In the genomic region with DNA sequence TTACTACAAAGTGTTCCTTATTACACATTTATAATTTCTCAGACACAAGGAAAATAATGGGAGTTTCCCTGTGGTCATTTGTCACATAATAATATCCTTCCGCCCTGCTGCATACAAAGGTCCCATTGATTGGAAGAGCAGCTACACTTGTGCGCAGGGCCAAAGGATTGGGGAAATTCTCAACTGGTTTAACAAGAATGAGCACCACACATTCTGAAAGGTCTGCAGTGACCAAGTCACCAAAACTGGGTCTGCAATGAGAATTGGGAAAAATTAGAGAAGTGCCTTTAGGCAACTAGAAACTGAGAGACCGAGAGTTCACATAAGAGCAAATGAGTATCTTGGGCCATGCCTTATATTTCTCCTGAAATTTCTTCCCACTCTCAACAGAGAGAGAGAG, we compare ENCODE assay signal across 29 cellular contexts.
DNase-seq lines count a peak whose midpoint lies in the region; ATAC-seq and TF ChIP-seq lines count a peak whose summit lies in the region.
"Had no signal": no experiment of that assay in that cellular context is flagged by ENCODE, and none has a peak within 500 bp of the region (broad histone marks: within the 10 kb centered on the region; RNA-seq: fewer than 3 reads in every experiment).

No MANE protein-coding gene starts in this region.

- CTCF ChIA-PET in MCF 10A (lab: Yijun Ruan, JAX): interaction anchor here (1.0 kb wide), 1 partner anchor 95 kb away, joined by 4 read pairs; no protein-coding TSS in a partner anchor

- TF ChIP-seq CTCF in breast epithelium (IDR thresholded peaks at IDR 0.05) (no peak), MCF 10A (IDR thresholded peaks at IDR 0.05; ENCODE audit: unreplicated experiment) (no peak), body of pancreas (IDR thresholded peaks at IDR 0.05) (no peak), suprapubic skin (IDR thresholded peaks at IDR 0.05) (no peak)

- no peaks in the 10 kb centered on the region for H3K9me3 Mint-ChIP-seq in MCF 10A (ENCODE audit: unreplicated experiment)
- H3K9me3 Mint-ChIP-seq: CD8-positive, alpha-beta T cell; GM23338; H9 had no signal

- no peaks in the 10 kb centered on the region for H3K27me3 Mint-ChIP-seq in MCF 10A (ENCODE audit: insufficient read depth, unreplicated experiment)
- H3K27me3 Mint-ChIP-seq: B cell, IgD-negative memory B cell had no signal

- H3K27ac Mint-ChIP-seq in MCF 10A (ENCODE audit: low read depth, unreplicated experiment): no peak overlapping the region
- H3K27ac Mint-ChIP-seq: B cell; CD8-positive, alpha-beta T cell; GM23338; H9; IgD-negative memory B cell had no signal

- H3K27me3 ChIP-seq in breast epithelium: no peaks in the 10 kb centered on the region
- no peaks in the 10 kb centered on the region for H3K27me3 ChIP-seq in body of pancreas
- H3K27me3 ChIP-seq in suprapubic skin: no peaks in the 10 kb centered on the region
- H3K27me3 ChIP-seq: Peyer's patch had no signal

- H3K27ac ChIP-seq in breast epithelium (peak overlapping the region; percentile 54 to 59), body of pancreas (peak overlapping the region in 3 of 4 donors; percentile 59 to 75 (median 62)), suprapubic skin (peak overlapping the region; percentile 24)
- H3K27ac ChIP-seq: 22Rv1, C4-2B, HL-60, Peyer's patch had no signal

- no peaks in the 10 kb centered on the region for H3K9me3 ChIP-seq in breast epithelium
- no peaks in the 10 kb centered on the region for H3K9me3 ChIP-seq in body of pancreas
- H3K9me3 ChIP-seq in suprapubic skin: no peaks in the 10 kb centered on the region
- H3K9me3 ChIP-seq: Peyer's patch, SK-N-SH had no signal

- peaks cover 37% of the 10 kb centered on the region for H3K4me1 Mint-ChIP-seq in MCF 10A (ENCODE audit: insufficient read depth, unreplicated experiment)
- H3K4me1 Mint-ChIP-seq: B cell, IgD-negative memory B cell had no signal

- no TSS peak for BruUV-seq in MCF 10A (replicated peaks; lab: Mats Ljungman, UMichigan)

- whole genome bisulfite sequencing in body of pancreas, 2 donors: 55 to 67% methylated on average over 3 of the region's 3 CpGs
- 80% methylated on average over 3 of the region's 3 CpGs for WGBS in suprapubic skin

- H3K4me3 ChIP-seq in breast epithelium: no peak overlapping the region
- no peak overlapping the region for H3K4me3 ChIP-seq in body of pancreas
- H3K4me3 ChIP-seq in suprapubic skin: no peak overlapping the region
- H3K4me3 ChIP-seq: GM23338, Peyer's patch had no signal

- no peaks in the 10 kb centered on the region for H3K36me3 Mint-ChIP-seq in MCF 10A (ENCODE audit: insufficient read depth, unreplicated experiment)
- H3K36me3 Mint-ChIP-seq: CD8-positive, alpha-beta T cell; IgD-negative memory B cell had no signal

- intact Hi-C loops in breast epithelium (cut with DNase I; ENCODE audit: low total_unique reads): no loop called here
- intact Hi-C loops in MCF 10A (cut with micrococcal nuclease): no loop called here
- intact Hi-C loops in body of pancreas (cut with DNase I): no loop called here

- H3K4me3 Mint-ChIP-seq in MCF 10A (ENCODE audit: unreplicated experiment): no peak overlapping the region
- H3K4me3 Mint-ChIP-seq: B cell; CD8-positive, alpha-beta T cell; GM23338; H9; IgD-negative memory B cell had no signal

- TF ChIP-seq POLR2A in breast epithelium (IDR thresholded peaks at IDR 0.05) (no peak), body of pancreas (IDR thresholded peaks at IDR 0.05) (peak in 1 of 3 donors; percentile 21), suprapubic skin (IDR thresholded peaks at IDR 0.05) (no peak)

- ATAC-seq in body of pancreas (peak; percentile 88), GM19395 (IDR thresholded peaks at IDR 0.05; ENCODE audit: unreplicated experiment) (no peak), HG02678 (IDR thresholded peaks at IDR 0.05; ENCODE audit: unreplicated experiment) (no peak)
- ATAC-seq: CD8-positive, alpha-beta T cell; GM23338 had no signal

- no peak for TF ChIP-seq EP300 in suprapubic skin (IDR thresholded peaks at IDR 0.05)

- H3K36me3 ChIP-seq in breast epithelium (no peaks in the 10 kb centered on the region), body of pancreas (replicated peaks in 1 of 2; ENCODE audit: insufficient read depth in 1 of 2, low read depth in 2 of 2) (no peaks in the 10 kb centered on the region), suprapubic skin (no peaks in the 10 kb centered on the region)
- H3K36me3 ChIP-seq: Peyer's patch had no signal

- peak in 1 of 2 donors; percentile 41 for DNase-seq in breast epithelium (ENCODE audit: low spot score in 2 of 2)
- no peak for DNase-seq in MCF 10A (ENCODE audit: unreplicated experiment)
- DNase-seq in body of pancreas: peak; percentile 20 to 52 (median 36)
- peak; percentile 2 for DNase-seq in medulla oblongata (ENCODE audit: extremely low spot score)
- DNase-seq in suprapubic skin (ENCODE audit: low spot score in 2 of 2): no peak
- no peak for DNase-seq in NOMO-1 treated with dmso at 0.1 percent for 144 hours (lab: John Stamatoyannopoulos, UW; ENCODE audit: unreplicated experiment)
- DNase-seq: CD8-positive, alpha-beta T cell; DMS79 treated with DMSO at 0.1 percent for 48 hours; GF-D8; H9; NCI-H1105; NCI-H146; NCI-H1930; NCI-H2107; NCI-H446; NCI-H526; NCI-H82; NK-92 treated with Interleukin-12 subunit alpha and Interleukin-12 subunit beta, amount 100 ng/mL, for 24 hours; Peyer's patch; SIG-M5; SK-N-SH had no signal

- POLR2A ChIA-PET in MCF 10A (lab: Yijun Ruan, JAX): interaction anchor here (0.6 kb wide), 1 partner anchor 342 kb away, joined by 3 read pairs; no protein-coding TSS in a partner anchor

- H3K4me1 ChIP-seq in breast epithelium (no peaks in the 10 kb centered on the region), body of pancreas (peaks cover 10% of the 10 kb centered on the region), suprapubic skin (peaks cover 14% of the 10 kb centered on the region)
- H3K4me1 ChIP-seq: Peyer's patch had no signal

Comparison
In these comparisons a context has a peak if more than half of its experiments do, and no peak if none do; other contexts are left out.
1. DNase-seq: peak in body of pancreas (4 of 4) and medulla oblongata (single experiment); none in MCF 10A (single experiment), suprapubic skin (0 of 2) and NOMO-1 treated with dmso at 0.1 percent for 144 hours (single experiment).
2. Peak in every context shown above with its lines, with median percentiles within 50 percentile points of each other: H3K27ac ChIP-seq.